In genomic region chr22:37282385-37282677, GRCh38 we compare ENCODE assay signal across 8 cellular contexts. TPM values are rescaled to one million over a fixed set of nuclear protein-coding genes. Genes with fewer than 3 reads are reported as not detected.
DNase-seq lines count a peak whose midpoint lies in the region; ATAC-seq and TF ChIP-seq lines count a peak whose summit lies in the region.

A gene with protein sequence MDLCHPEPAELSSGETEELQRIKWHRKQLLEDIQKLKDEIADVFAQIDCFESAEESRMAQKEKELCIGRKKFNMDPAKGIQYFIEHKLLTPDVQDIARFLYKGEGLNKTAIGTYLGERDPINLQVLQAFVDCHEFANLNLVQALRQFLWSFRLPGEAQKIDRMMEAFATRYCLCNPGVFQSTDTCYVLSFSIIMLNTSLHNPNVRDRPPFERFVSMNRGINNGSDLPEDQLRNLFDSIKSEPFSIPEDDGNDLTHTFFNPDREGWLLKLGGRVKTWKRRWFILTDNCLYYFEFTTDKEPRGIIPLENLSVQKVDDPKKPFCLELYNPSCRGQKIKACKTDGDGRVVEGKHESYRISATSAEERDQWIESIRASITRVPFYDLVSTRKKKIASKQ (plus strand): TSS chr22:37282508. CDS start chr22:37282570, 62 bp downstream.

- TF ChIP-seq POLR2A in gastroesophageal sphincter (IDR thresholded peaks at IDR 0.05), result no peak

- H3K9me3 ChIP-seq in gastroesophageal sphincter, result no peaks in the 10 kb centered on the region

- WGBS in gastroesophageal sphincter (ENCODE audit: low coverage in 1 of 2), 2 donors, result 70% methylated on average over 2 of the region's 12 CpGs; no CpG with 5 or more reads in 1 of the 2 donors

- H3K4me3 Mint-ChIP-seq in osteocyte (ENCODE audit: unreplicated experiment), result no peak within 1 kb of the TSS

- H3K4me1 ChIP-seq in gastroesophageal sphincter, result no peaks in the 10 kb centered on the region

- H3K27ac Mint-ChIP-seq in osteocyte (ENCODE audit: unreplicated experiment), result no peak within 1 kb of the TSS

- H3K4me3 ChIP-seq in gastroesophageal sphincter, result peak within 1 kb of the TSS; percentile 13 to 41

- peaks cover 19% of the 10 kb centered on the region for H3K27me3 Mint-ChIP-seq in osteocyte (ENCODE audit: unreplicated experiment)

- H3K9me3 Mint-ChIP-seq in osteocyte (ENCODE audit: unreplicated experiment), result no peaks in the 10 kb centered on the region

- no peak for TF ChIP-seq CTCF in gastroesophageal sphincter (IDR thresholded peaks at IDR 0.05)
- no peak for TF ChIP-seq CTCF in osteocyte (IDR thresholded peaks at IDR 0.05)

- peaks cover 28% of the 10 kb centered on the region for H3K4me1 Mint-ChIP-seq in osteocyte (ENCODE audit: unreplicated experiment)

- POLR2A ChIA-PET in activated CD8-positive, alpha-beta memory T cell treated with anti-CD3 and anti-CD28 coated beads for 36 hours (lab: Charles Lee), result interaction anchor here (0.6 to 1.5 kb wide), 2 partner anchors 20 to 39 kb away, joined by 3 to 4 read pairs; no protein-coding TSS in a partner anchor

- DNase-seq in Daoy (ENCODE audit: low read depth) (peak; percentile 71), HT1080 (ENCODE audit: low read depth) (peak; percentile 32), osteocyte (ENCODE audit: extremely low spot score, unreplicated experiment) (no peak), GM03348 (ENCODE audit: low spot score) (no peak)
- peak; percentile 76 to 80 for DNase-seq in stimulated activated CD4-positive, alpha-beta T cell treated with anti-CD3 and anti-CD28 coated beads, Interleukin-2, amount 100 ng/mL, for 24 hours

- H3K36me3 ChIP-seq in gastroesophageal sphincter, result no peaks in the 10 kb centered on the region

- no peak for TF ChIP-seq EP300 in gastroesophageal sphincter (IDR thresholded peaks at IDR 0.05)

- peak within 1 kb of the TSS in 3 of 4 donors; percentile 19 to 56 (median 51) for H3K27ac ChIP-seq in gastroesophageal sphincter

- ATAC-seq in gastroesophageal sphincter (peak; percentile 44), GM21360 (IDR thresholded peaks at IDR 0.05; ENCODE audit: unreplicated experiment) (no peak)

- no peaks in the 10 kb centered on the region for H3K36me3 Mint-ChIP-seq in osteocyte (ENCODE audit: unreplicated experiment)

- H3K27me3 ChIP-seq in gastroesophageal sphincter, result peaks cover 93% of the 10 kb centered on the region

- CTCF ChIA-PET in activated CD8-positive, alpha-beta memory T cell treated with anti-CD3 and anti-CD28 coated beads for 36 hours (lab: Charles Lee), result interaction anchor here (1.1 to 2.4 kb wide), 2 partner anchors 9 to 11 kb away, joined by 3 to 7 read pairs; no protein-coding TSS in a partner anchor

RNA-seq across cellular contexts. Expression of the gene that starts here (rescaled TPM):
- 1.7 and 8.2 TPM in 2 replicates for total RNA-seq in Daoy (2014; rRNA removed; shearing (Covaris generic))
- total RNA-seq in HT1080 (2014; rRNA removed; shearing (Covaris generic)), result 0.33 and 2.6 TPM in 2 replicates
- polyA plus RNA-seq in HT1080 (2015; cell fraction: cytosol; rRNA removed), result 1.3 and 1.4 TPM in 2 replicates
- 4.4 and 4.5 TPM in 2 replicates for polyA plus RNA-seq in HT1080 (2015; cell fraction: nucleus; rRNA removed)
- 10 to 100 TPM; 16.3 to 16.4 TPM for total RNA-seq in activated CD8-positive, alpha-beta memory T cell treated with anti-CD3 and anti-CD28 coated beads for 36 hours
- 10 to 100 TPM in 2 of 4 donors, 1 to 10 TPM in 2; 4.2 to 21.3 (median 9.3) TPM for total RNA-seq in gastroesophageal sphincter
- not detected in 2 replicates for total RNA-seq in osteocyte

Comparison
In these comparisons a context has a peak if more than half of its experiments do, and no peak if none do; other contexts are left out.
1. DNase-seq: peak in Daoy (single experiment), HT1080 (single experiment) and stimulated activated CD4-positive, alpha-beta T cell treated with anti-CD3 and anti-CD28 coated beads, Interleukin-2, amount 100 ng/mL, for 24 hours (2 of 2); none in osteocyte (single experiment) and GM03348 (single experiment).